In the genomic region with DNA sequence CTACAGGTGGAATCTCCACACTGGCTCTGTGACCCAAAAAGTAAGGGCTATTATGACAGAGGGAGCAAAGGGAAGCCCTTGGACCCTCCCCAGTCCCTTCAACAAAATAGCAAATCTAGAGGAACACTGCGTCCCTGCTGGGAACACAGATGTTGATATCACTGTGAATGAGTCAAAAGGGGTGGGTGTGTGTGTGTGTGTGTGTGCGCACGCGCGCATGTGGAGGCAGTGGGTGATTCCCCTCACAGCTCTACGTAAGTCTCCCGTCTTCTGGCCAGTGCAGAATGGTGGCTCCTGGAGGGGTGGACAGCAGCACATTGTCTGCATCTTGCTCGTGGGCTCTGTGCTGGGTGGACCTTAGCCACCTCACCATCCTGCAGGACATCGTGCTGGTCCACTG, we compare ENCODE assay signal across 1 cellular context.
TF ChIP-seq lines count a peak whose summit lies in the region.

No MANE protein-coding gene starts in this region.

TF ChIP-seq in H1, 55 proteins besides CTCF, POLR2A, EP300 and RAD21:
- TF ChIP-seq SAP30 (IDR thresholded peaks at IDR 0.05; ENCODE audit: insufficient read depth, insufficient replicate concordance, low read length) (no peak), POU5F1 (IDR thresholded peaks at IDR 0.05; ENCODE audit: low read depth, low read length) (no peak), CREB1 (IDR thresholded peaks at IDR 0.05) (no peak), BACH1 (IDR thresholded peaks at IDR 0.05; ENCODE audit: low read length) (no peak), GABPA (IDR thresholded peaks at IDR 0.05; ENCODE audit: borderline replicate concordance, insufficient read depth, low read length) (no peak), JUN (IDR thresholded peaks at IDR 0.05; ENCODE audit: low read depth, low read length) (no peak), EZH2 (IDR thresholded peaks at IDR 0.05; ENCODE audit: low read depth, low read length, severe bottlenecking) (no peak), SP2 (IDR thresholded peaks at IDR 0.05; ENCODE audit: low read length) (no peak), SUZ12 (IDR thresholded peaks at IDR 0.05; ENCODE audit: low read length) (no peak), TAF7 (optimal IDR thresholded peaks at IDR 0.05; ENCODE audit: borderline replicate concordance, low read depth, low read length) (no peak), KDM5A (IDR thresholded peaks at IDR 0.05; ENCODE audit: low read length) (no peak), KDM4A (IDR thresholded peaks at IDR 0.05; ENCODE audit: low read depth, low read length, severe bottlenecking) (no peak), CBX8 (IDR thresholded peaks at IDR 0.05; ENCODE audit: borderline replicate concordance, low read depth, low read length) (no peak), HDAC2 (IDR thresholded peaks at IDR 0.05; ENCODE audit: borderline replicate concordance in 1 of 2, low read depth in 2 of 2, low read length in 2 of 2) (no peak), SP1 (IDR thresholded peaks at IDR 0.05; ENCODE audit: low read depth, low read length) (no peak), HDAC6 (IDR thresholded peaks at IDR 0.05; ENCODE audit: low read depth, low read length) (no peak), EGR1 (IDR thresholded peaks at IDR 0.05; ENCODE audit: borderline replicate concordance, low read depth, low read length) (no peak)
- TF ChIP-seq, protein P1, sequence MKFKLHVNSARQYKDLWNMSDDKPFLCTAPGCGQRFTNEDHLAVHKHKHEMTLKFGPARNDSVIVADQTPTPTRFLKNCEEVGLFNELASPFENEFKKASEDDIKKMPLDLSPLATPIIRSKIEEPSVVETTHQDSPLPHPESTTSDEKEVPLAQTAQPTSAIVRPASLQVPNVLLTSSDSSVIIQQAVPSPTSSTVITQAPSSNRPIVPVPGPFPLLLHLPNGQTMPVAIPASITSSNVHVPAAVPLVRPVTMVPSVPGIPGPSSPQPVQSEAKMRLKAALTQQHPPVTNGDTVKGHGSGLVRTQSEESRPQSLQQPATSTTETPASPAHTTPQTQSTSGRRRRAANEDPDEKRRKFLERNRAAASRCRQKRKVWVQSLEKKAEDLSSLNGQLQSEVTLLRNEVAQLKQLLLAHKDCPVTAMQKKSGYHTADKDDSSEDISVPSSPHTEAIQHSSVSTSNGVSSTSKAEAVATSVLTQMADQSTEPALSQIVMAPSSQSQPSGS (IDR thresholded peaks at IDR 0.05; ENCODE audit: low read length): no peak
- TF ChIP-seq, protein P2, sequence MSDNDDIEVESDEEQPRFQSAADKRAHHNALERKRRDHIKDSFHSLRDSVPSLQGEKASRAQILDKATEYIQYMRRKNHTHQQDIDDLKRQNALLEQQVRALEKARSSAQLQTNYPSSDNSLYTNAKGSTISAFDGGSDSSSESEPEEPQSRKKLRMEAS (IDR thresholded peaks at IDR 0.05): no peak
- TF ChIP-seq, protein P3, sequence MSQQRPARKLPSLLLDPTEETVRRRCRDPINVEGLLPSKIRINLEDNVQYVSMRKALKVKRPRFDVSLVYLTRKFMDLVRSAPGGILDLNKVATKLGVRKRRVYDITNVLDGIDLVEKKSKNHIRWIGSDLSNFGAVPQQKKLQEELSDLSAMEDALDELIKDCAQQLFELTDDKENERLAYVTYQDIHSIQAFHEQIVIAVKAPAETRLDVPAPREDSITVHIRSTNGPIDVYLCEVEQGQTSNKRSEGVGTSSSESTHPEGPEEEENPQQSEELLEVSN (IDR thresholded peaks at IDR 0.05): no peak
